Comparison of ENCODE assay signal across 10 cellular contexts in genomic region chr13:73335226-73335625, GRCh38.
A peak's percentile ranks its signal among the peaks of the same experiment; 100 is the strongest.
DNase-seq lines count a peak whose midpoint lies in the region; ATAC-seq and TF ChIP-seq lines count a peak whose summit lies in the region.
"Had no signal": no experiment of that assay in that cellular context is flagged by ENCODE, and none has a peak within 500 bp of the region (broad histone marks: within the 10 kb centered on the region; RNA-seq: fewer than 3 reads in every experiment).

No MANE protein-coding gene starts in this region.

- peak; percentile 79 for ATAC-seq in activated naive CD8-positive, alpha-beta T cell treated with anti-CD3 and anti-CD28 coated beads, Interleukin-2, amount 50 U/mL, for 24 hours
- peak; percentile 95 for ATAC-seq in HG03135 (IDR thresholded peaks at IDR 0.05; ENCODE audit: unreplicated experiment)

- in situ Hi-C loops in astrocyte of the spinal cord (cut with HindIII; ENCODE audit: low sequenced_read_pairs): no loop called here

- no peak for TF ChIP-seq CTCF in astrocyte of the spinal cord (IDR thresholded peaks at IDR 0.05; ENCODE audit: low read depth, low read length)

- H3K27me3 Mint-ChIP-seq in activated naive CD8-positive, alpha-beta T cell treated with anti-CD3 and anti-CD28 coated beads, Interleukin-2, amount 50 U/mL, for 24 hours: peaks cover 3% of the 10 kb centered on the region
- no peaks in the 10 kb centered on the region for H3K27me3 Mint-ChIP-seq in activated naive CD8-positive, alpha-beta T cell treated with anti-CD3 and anti-CD28 coated beads for 36 hours

- H3K27ac Mint-ChIP-seq in activated naive CD8-positive, alpha-beta T cell treated with anti-CD3 and anti-CD28 coated beads, Interleukin-2, amount 50 U/mL, for 24 hours: no peak overlapping the region
- H3K27ac Mint-ChIP-seq in activated naive CD8-positive, alpha-beta T cell treated with anti-CD3 and anti-CD28 coated beads for 36 hours: no peak overlapping the region

- H3K4me3 ChIP-seq in astrocyte of the spinal cord (ENCODE audit: low read depth, low read length): no peak overlapping the region
- H3K4me3 ChIP-seq: pancreas had no signal

- H3K36me3 Mint-ChIP-seq in activated naive CD8-positive, alpha-beta T cell treated with anti-CD3 and anti-CD28 coated beads, Interleukin-2, amount 50 U/mL, for 24 hours (ENCODE audit: low read depth): no peaks in the 10 kb centered on the region
- H3K36me3 Mint-ChIP-seq in activated naive CD8-positive, alpha-beta T cell treated with anti-CD3 and anti-CD28 coated beads for 36 hours: no peaks in the 10 kb centered on the region

- no peak overlapping the region for H3K4me3 Mint-ChIP-seq in activated naive CD8-positive, alpha-beta T cell treated with anti-CD3 and anti-CD28 coated beads, Interleukin-2, amount 50 U/mL, for 24 hours
- no peak overlapping the region for H3K4me3 Mint-ChIP-seq in activated naive CD8-positive, alpha-beta T cell treated with anti-CD3 and anti-CD28 coated beads for 36 hours

- H3K9me3 Mint-ChIP-seq in activated naive CD8-positive, alpha-beta T cell treated with anti-CD3 and anti-CD28 coated beads, Interleukin-2, amount 50 U/mL, for 24 hours: peaks cover 5% of the 10 kb centered on the region
- no peaks in the 10 kb centered on the region for H3K9me3 Mint-ChIP-seq in activated naive CD8-positive, alpha-beta T cell treated with anti-CD3 and anti-CD28 coated beads for 36 hours

- POLR2A ChIA-PET in HEK293T (lab: Yijun Ruan, JAX): no interaction called here

- H3K4me1 Mint-ChIP-seq in activated naive CD8-positive, alpha-beta T cell treated with anti-CD3 and anti-CD28 coated beads, Interleukin-2, amount 50 U/mL, for 24 hours: peaks cover 13% of the 10 kb centered on the region
- peaks cover 13% of the 10 kb centered on the region for H3K4me1 Mint-ChIP-seq in activated naive CD8-positive, alpha-beta T cell treated with anti-CD3 and anti-CD28 coated beads for 36 hours

- CTCF ChIA-PET in HEK293T (lab: Yijun Ruan, JAX): no interaction called here

- no peak for DNase-seq in activated naive CD8-positive, alpha-beta T cell treated with anti-CD3 and anti-CD28 coated beads, Interleukin-2, amount 50 U/mL, for 24 hours
- no peak for DNase-seq in activated naive CD8-positive, alpha-beta T cell treated with anti-CD3 and anti-CD28 coated beads for 36 hours
- DNase-seq in astrocyte of the spinal cord (ENCODE audit: low read depth, low spot score) (peak; percentile 71), NCI-H526 (lab: John Stamatoyannopoulos, UW) (no peak), NCI-H2196 (lab: John Stamatoyannopoulos, UW; ENCODE audit: unreplicated experiment) (no peak), HEK293T (ENCODE audit: extremely low spot score) (no peak)
- no peak for DNase-seq in central memory CD4-positive, alpha-beta T cell
- DNase-seq: aorta, pancreas had no signal

TF ChIP-seq in HEK293T, 16 proteins besides CTCF, POLR2A, EP300 and RAD21:
- no peak for TF ChIP-seq SP1 (IDR thresholded peaks at IDR 0.05)
- TF ChIP-seq FOXA1 (IDR thresholded peaks at IDR 0.05): no peak
- TF ChIP-seq FOXK2 (IDR thresholded peaks at IDR 0.05): no peak
- TF ChIP-seq ZNF384 (IDR thresholded peaks at IDR 0.05): no peak
- no peak for TF ChIP-seq NFRKB (IDR thresholded peaks at IDR 0.05)
- TF ChIP-seq SUZ12 (IDR thresholded peaks at IDR 0.05): no peak
- TF ChIP-seq CTBP1 (IDR thresholded peaks at IDR 0.05; ENCODE audit: borderline replicate concordance): no peak
- TF ChIP-seq ELF4 (IDR thresholded peaks at IDR 0.05): no peak
- TF ChIP-seq LEF1 (IDR thresholded peaks at IDR 0.05; ENCODE audit: borderline replicate concordance): no peak
- no peak for TF ChIP-seq L3MBTL2 (conservative IDR thresholded peaks at IDR 0.05)
- TF ChIP-seq ARNT (IDR thresholded peaks at IDR 0.05): no peak
- TF ChIP-seq FOXM1 (IDR thresholded peaks at IDR 0.05; ENCODE audit: borderline replicate concordance): no peak
